In the genomic region with DNA sequence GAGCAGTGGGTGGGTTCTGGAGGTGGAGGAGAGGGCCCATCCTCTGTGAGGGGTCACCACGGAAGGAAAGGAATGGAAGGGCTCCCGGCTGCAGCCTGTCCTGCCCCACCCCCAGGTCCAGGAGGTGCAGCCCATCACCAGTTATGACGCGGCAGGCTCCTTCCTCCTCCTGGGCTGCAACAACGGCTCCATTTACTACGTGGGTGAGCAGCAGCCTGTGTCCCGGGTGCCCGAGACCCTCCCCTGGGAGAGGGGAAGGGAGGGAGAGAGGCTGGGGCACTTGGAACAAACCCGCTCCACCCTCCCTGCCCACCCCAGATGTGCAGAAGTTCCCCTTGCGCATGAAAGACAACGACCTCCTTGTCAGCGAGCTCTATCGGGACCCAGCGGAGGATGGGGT, we compare ENCODE assay signal across 15 cellular contexts.
"Had no signal": no experiment of that assay in that cellular context is flagged by ENCODE, and none has a peak within 500 bp of the region (broad histone marks: within the 10 kb centered on the region; RNA-seq: fewer than 3 reads in every experiment).

No MANE protein-coding gene starts in this region.

- H3K36me3 ChIP-seq: ovary had no signal

- H3K27ac ChIP-seq: heart left ventricle, ovary, right atrium auricular region, stomach, thoracic aorta had no signal

- H3K27me3 ChIP-seq: heart left ventricle, ovary, right atrium auricular region, stomach had no signal

- H3K4me3 ChIP-seq: heart left ventricle, ovary, right atrium auricular region, stomach, thoracic aorta had no signal

- ATAC-seq: heart left ventricle; left colon; naive thymus-derived CD4-positive, alpha-beta T cell; stimulated activated naive B cell treated with anti-CD40 and anti-IgM and Interleukin-4, amounts not matched to agents 10 μg/mL and 1 μg/mL and 100 μg/mL, for 72 hours had no signal

- H3K9me3 Mint-ChIP-seq: naive thymus-derived CD4-positive, alpha-beta T cell; nephron progenitor cell; stimulated activated naive B cell treated with anti-CD40 and anti-IgM and Interleukin-4, amounts not matched to agents 10 μg/mL and 1 μg/mL and 100 μg/mL, for 72 hours had no signal

- H3K4me3 Mint-ChIP-seq: naive thymus-derived CD4-positive, alpha-beta T cell; nephron progenitor cell; stimulated activated naive B cell treated with anti-CD40 and anti-IgM and Interleukin-4, amounts not matched to agents 10 μg/mL and 1 μg/mL and 100 μg/mL, for 72 hours had no signal

- DNase-seq: cerebellar nuclear complex; effector CD8-positive, alpha-beta T cell; heart left ventricle; hippocampal formation; left colon; mammary epithelial cell; naive thymus-derived CD4-positive, alpha-beta T cell; nephron progenitor cell; ovary; stimulated activated CD4-positive, alpha-beta T cell treated with anti-CD3 and anti-CD28 coated beads, Interleukin-4, amount 100 ng/mL, for 1 hour; stimulated activated CD8-positive, alpha-beta memory T cell treated with anti-CD3 and anti-CD28 coated beads, Interleukin-4, amount 100 ng/mL, for 48 hours; stimulated activated naive B cell treated with anti-CD40 and anti-IgM and Interleukin-4, amounts not matched to agents 10 μg/mL and 1 μg/mL and 100 μg/mL, for 72 hours; stomach had no signal

- H3K9me3 ChIP-seq: heart left ventricle, ovary, right atrium auricular region, stomach, thoracic aorta had no signal
